In genomic region chr2:235773188-235773928, GRCh38 we compare ENCODE assay signal across 17 cellular contexts.
"Had no signal": no experiment of that assay in that cellular context is flagged by ENCODE, and none has a peak within 500 bp of the region (broad histone marks: within the 10 kb centered on the region; RNA-seq: fewer than 3 reads in every experiment).

No MANE protein-coding gene starts in this region.

- H3K9me3 ChIP-seq: heart left ventricle, lower lobe of right lung, neutrophil, right atrium auricular region, tibial artery, uterus had no signal

- H3K36me3 Mint-ChIP-seq: activated naive CD4-positive, alpha-beta T cell treated with anti-CD3 and anti-CD28 coated beads, Interleukin-2, amount 50 U/mL, for 72 hours; naive thymus-derived CD4-positive, alpha-beta T cell had no signal

- H3K27me3 ChIP-seq: brain microvascular endothelial cell, foreskin keratinocyte, heart left ventricle, right atrium auricular region, tibial artery, uterus had no signal

- H3K36me3 ChIP-seq: brain microvascular endothelial cell, neutrophil, right atrium auricular region, uterus had no signal

- H3K4me1 Mint-ChIP-seq: naive thymus-derived CD4-positive, alpha-beta T cell had no signal

- H3K4me1 ChIP-seq: foreskin keratinocyte, lower lobe of right lung, right atrium auricular region, tibial artery, uterus had no signal

- ATAC-seq: activated naive CD4-positive, alpha-beta T cell treated with anti-CD3 and anti-CD28 coated beads, Interleukin-2, amount 50 U/mL, for 72 hours; foreskin keratinocyte; heart left ventricle; lower lobe of right lung; naive thymus-derived CD4-positive, alpha-beta T cell had no signal

- H3K27ac Mint-ChIP-seq: activated naive CD4-positive, alpha-beta T cell treated with anti-CD3 and anti-CD28 coated beads, Interleukin-2, amount 50 U/mL, for 72 hours; naive thymus-derived CD4-positive, alpha-beta T cell had no signal

- H3K9me3 Mint-ChIP-seq: activated naive CD4-positive, alpha-beta T cell treated with anti-CD3 and anti-CD28 coated beads, Interleukin-2, amount 50 U/mL, for 72 hours; naive thymus-derived CD4-positive, alpha-beta T cell had no signal

- H3K4me3 Mint-ChIP-seq: naive thymus-derived CD4-positive, alpha-beta T cell had no signal

- H3K4me3 ChIP-seq: heart left ventricle, lower lobe of right lung, right atrium auricular region, skin epidermis, tibial artery, uterus had no signal

- DNase-seq: activated CD4-positive, CD25-positive, alpha-beta regulatory T cell; activated effector memory CD4-positive, alpha-beta T cell treated with Interleukin-2 at 50 U/mL for 16 hours; activated T-cell treated with anti-CD3 and anti-CD28 coated beads, Interleukin-2, amount 50 U/mL, for 1 hour; amniotic stem cell; brain microvascular endothelial cell; cerebellar nuclear complex; foreskin keratinocyte; heart left ventricle; lower lobe of right lung; midbrain; naive thymus-derived CD4-positive, alpha-beta T cell; uterus had no signal

- H3K27ac ChIP-seq: brain microvascular endothelial cell, foreskin keratinocyte, heart left ventricle, lower lobe of right lung, neutrophil, right atrium auricular region, skin epidermis, tibial artery, uterus had no signal
